In the genomic region with DNA sequence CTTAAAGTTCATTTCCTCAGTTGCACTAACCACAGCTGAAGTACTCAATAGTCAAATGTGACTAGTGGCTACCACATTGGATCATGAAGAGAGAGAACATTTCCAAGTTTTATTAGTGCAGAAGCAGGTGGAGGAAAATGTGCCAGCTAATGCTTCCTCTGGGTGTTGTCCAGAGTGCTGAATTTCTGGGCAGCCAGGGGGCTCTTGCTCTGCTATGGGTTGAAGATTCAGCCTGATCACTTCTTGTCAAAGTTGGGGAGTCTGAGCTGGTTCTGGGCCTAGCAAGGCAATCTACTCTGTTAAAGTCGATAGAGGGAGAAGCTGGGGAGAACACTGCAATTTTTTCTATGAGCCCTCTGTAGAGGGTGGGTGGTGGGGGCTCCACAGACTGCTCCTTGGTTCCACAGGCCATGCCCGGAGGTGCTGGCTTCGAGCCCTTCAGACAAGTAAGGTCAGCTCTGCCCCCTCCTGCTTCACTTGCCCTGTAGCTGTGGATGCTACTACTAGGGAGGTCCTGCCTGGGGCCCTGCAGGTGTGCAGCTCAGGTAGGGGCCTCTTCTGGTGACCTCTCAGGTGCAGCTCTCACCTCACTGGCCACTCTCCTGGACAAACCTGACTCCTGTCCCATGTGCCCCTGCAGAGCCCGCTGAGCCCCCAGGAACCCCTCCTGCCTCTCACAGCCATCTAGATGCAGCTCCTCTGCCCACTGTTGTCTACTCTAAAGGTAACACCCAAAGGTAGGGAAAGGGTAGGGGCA, we compare ENCODE assay signal across 6 cellular contexts. TPM values are rescaled to one million over a fixed set of nuclear protein-coding genes. Genes with fewer than 3 reads are reported as not detected.
DNase-seq lines count a peak whose midpoint lies in the region; ATAC-seq and TF ChIP-seq lines count a peak whose summit lies in the region.
"Had no signal": no experiment of that assay in that cellular context is flagged by ENCODE, and none has a peak within 500 bp of the region (broad histone marks: within the 10 kb centered on the region; RNA-seq: fewer than 3 reads in every experiment).

No MANE protein-coding gene starts in this region.

- H4K20me1 ChIP-seq in PC-3 (ENCODE audit: low read length), result no peaks in the 10 kb centered on the region

- H3K79me2 ChIP-seq in PC-3 (ENCODE audit: low read length), result no peaks in the 10 kb centered on the region

- no peaks in the 10 kb centered on the region for H3F3A ChIP-seq in PC-3 (ENCODE audit: low read length, unreplicated experiment)

- BruUV-seq in PC-3 (replicated peaks; lab: Mats Ljungman, UMichigan), result no TSS peak

- no peak overlapping the region for H2AFZ ChIP-seq in PC-3 (ENCODE audit: low read length)

- CTCF ChIA-PET in PC-3 (lab: Charles Lee), result interaction anchor here (0.6 kb wide), 1 partner anchor 43 kb away, joined by 3 read pairs; no protein-coding TSS in a partner anchor

- peaks cover 24% of the 10 kb centered on the region for H3K36me3 ChIP-seq in PC-3 (ENCODE audit: low read depth, low read length)

- H3K4me1 ChIP-seq in PC-3 (ENCODE audit: insufficient read depth, low read length), result no peaks in the 10 kb centered on the region

- POLR2A ChIA-PET in PC-3 (lab: Charles Lee; ENCODE audit: unreplicated experiment), result no interaction called here

- no peak overlapping the region for H3K4me2 ChIP-seq in PC-3 (ENCODE audit: low read length)

- DNase-seq in PC-3 (peak; percentile 54), left kidney (ENCODE audit: low read depth, low spot score) (peak; percentile 82), dorsolateral prefrontal cortex (no peak)
- DNase-seq: T-helper 17 cell had no signal

- TF ChIP-seq CTCF in PC-3 (conservative IDR thresholded peaks at IDR 0.05; ENCODE audit: low read depth, low read length), result no peak
- TF ChIP-seq CTCF in dorsolateral prefrontal cortex (IDR thresholded peaks at IDR 0.05 in 54 of 56, conservative IDR thresholded peaks at IDR 0.05 in 2 of 56; ENCODE audit: low read depth in 1 of 56, partially characterized antibody in 56 of 56), result no peak

- H3K27me3 ChIP-seq in PC-3 (ENCODE audit: low read length), result no peaks in the 10 kb centered on the region
- no peaks in the 10 kb centered on the region for H3K27me3 ChIP-seq in dorsolateral prefrontal cortex

- H3K9me2 ChIP-seq in PC-3 (replicated peaks; ENCODE audit: low read length), result no peaks in the 10 kb centered on the region

- H3K9ac ChIP-seq in PC-3 (ENCODE audit: low read length), result no peak overlapping the region

- intact Hi-C loops in PC-3 (cut with micrococcal nuclease), result no loop called here
- intact Hi-C loops in dorsolateral prefrontal cortex (cut with DNase I), result loop anchor here (5.0 to 10.0 kb wide), 4 partner anchors 106 to 596 kb away; a partner anchor contains a TSS

- H3K4me3 ChIP-seq in PC-3 (ENCODE audit: low read length), result no peak overlapping the region
- H3K4me3 ChIP-seq in dorsolateral prefrontal cortex, result no peak overlapping the region
- H3K4me3 ChIP-seq: mucosa of descending colon had no signal

- ATAC-seq in PC-3 (peak; percentile 55), HG02885 (IDR thresholded peaks at IDR 0.05; ENCODE audit: poor library complexity, unreplicated experiment) (no peak)
- ATAC-seq: T-helper 17 cell had no signal

- no peaks in the 10 kb centered on the region for H3K9me3 ChIP-seq in PC-3 (ENCODE audit: low read length)
- H3K9me3 ChIP-seq: mucosa of descending colon had no signal

- no peak overlapping the region for H3K27ac ChIP-seq in PC-3 (ENCODE audit: low read length)
- H3K27ac ChIP-seq in dorsolateral prefrontal cortex, result no peak overlapping the region

RNA-seq across cellular contexts. Expression of a gene that starts 8.2 kb away (rescaled TPM):
- 65.9 and 89.0 TPM in 2 replicates for total RNA-seq in PC-3 (2014; rRNA removed)
- 10 to 100 TPM; 10.2 to 27.1 (median 17.8) TPM for total RNA-seq in dorsolateral prefrontal cortex

RNA-seq across cellular contexts. Expression of a gene that starts 8.9 kb away (rescaled TPM):
- total RNA-seq in PC-3 (2014; rRNA removed), result 27.3 and 37.8 TPM in 2 replicates
- total RNA-seq in dorsolateral prefrontal cortex, result 1 to 10 TPM in 9 of 120 experiments, under 1 TPM in 71, not detected in 40; 0.25 to 1.6 (median 0.52) TPM

RNA-seq across cellular contexts. Expression of a gene that starts 11.2 kb away (rescaled TPM):
- total RNA-seq in PC-3 (2014; rRNA removed) (1.4 and 1.9 TPM in 2 replicates), dorsolateral prefrontal cortex (100 to 1,000 TPM in 1 of 120 experiments, 10 to 100 TPM in 119; 22.0 to 127 (median 48.6) TPM)
- total RNA-seq: T-helper 17 cell had no signal

RNA-seq across cellular contexts. Expression of a gene that starts 20.8 kb away (rescaled TPM):
- total RNA-seq in PC-3 (2014; rRNA removed), result 1.1 and 1.2 TPM in 2 replicates
- total RNA-seq in dorsolateral prefrontal cortex, result 10 to 100 TPM; 12.9 to 76.7 (median 45.6) TPM

RNA-seq across cellular contexts. Expression of a gene that starts 35.3 kb away (rescaled TPM):
- total RNA-seq in PC-3 (2014; rRNA removed) (not detected in 2 replicates), dorsolateral prefrontal cortex (10 to 100 TPM in 114 of 120 experiments, 1 to 10 TPM in 6; 2.6 to 38.7 (median 18.0) TPM)
- total RNA-seq: T-helper 17 cell had no signal

Comparison
In these comparisons a context has a peak if more than half of its experiments do, and no peak if none do; other contexts are left out.
1. DNase-seq: peak in PC-3 (single experiment) and left kidney (single experiment); none in dorsolateral prefrontal cortex (0 of 10).
2. RNA of a gene that starts 8.9 kb away (total RNA-seq): 27.3 to 37.8 TPM in PC-3; 0.25 to 1.6 TPM in dorsolateral prefrontal cortex; every median in the first group is over 10 times any median in the second.